Comparison of ENCODE assay signal across 25 cellular contexts in genomic region chr12:94418517-94418916, GRCh38.
"Had no signal": no experiment of that assay in that cellular context is flagged by ENCODE, and none has a peak within 500 bp of the region (broad histone marks: within the 10 kb centered on the region; RNA-seq: fewer than 3 reads in every experiment).

No MANE protein-coding gene starts in this region.

- H3K4me1 Mint-ChIP-seq: activated CD4-positive, alpha-beta T cell treated with anti-CD3 and anti-CD28 coated beads for 36 hours; activated T-helper 17 cell treated with anti-CD3 and anti-CD28 coated beads, Interleukin-2, amount 50 U/mL, for 72 hours had no signal

- H3K4me3 Mint-ChIP-seq: activated B cell treated with CpG ODN at 0.5 μM for 24 hours; activated CD4-positive, alpha-beta T cell treated with anti-CD3 and anti-CD28 coated beads for 36 hours; activated T-cell treated with anti-CD3 and anti-CD28 coated beads, Interleukin-2, amount 50 U/mL, for 24 hours; activated T-helper 17 cell treated with anti-CD3 and anti-CD28 coated beads, Interleukin-2, amount 50 U/mL, for 72 hours; endodermal cell; naive thymus-derived CD8-positive, alpha-beta T cell; neural progenitor cell; T-helper 1 cell treated with Interleukin-12 subunit alpha and Interleukin-12 subunit beta and Interleukin-4 antibody, amounts not matched to agents 30 μg/mL and 1 μg/mL, for 36 hours; type B pancreatic cell had no signal

- DNase-seq: activated B cell treated with CpG ODN at 0.5 μM for 24 hours; activated CD4-positive, alpha-beta T cell treated with anti-CD3 and anti-CD28 coated beads for 36 hours; activated CD4-positive, alpha-beta T cell treated with anti-CD3 and anti-CD28 coated beads, Interleukin-2, amount 50 U/mL, for 4 hours; activated CD8-positive, alpha-beta memory T cell treated with anti-CD3 and anti-CD28 coated beads for 24 hours; activated CD8-positive, alpha-beta memory T cell treated with anti-CD3 and anti-CD28 coated beads, Interleukin-2, amount 50 U/mL, for 4 hours; activated T-cell treated with anti-CD3 and anti-CD28 coated beads, Interleukin-2, amount 50 U/mL, for 24 hours; adrenal gland; cerebellar nuclear complex; cortex of kidney; endodermal cell; glutamatergic neuron; hippocampal formation; left ventricle myocardium inferior; naive thymus-derived CD8-positive, alpha-beta T cell; posterior cingulate gyrus; stimulated activated CD4-positive, alpha-beta T cell treated with anti-CD3 and anti-CD28 coated beads, Interleukin-4, amount 100 ng/mL, for 1 hour; stimulated activated naive CD4-positive, alpha-beta T cell; T1000; testis had no signal

- H3K4me3 ChIP-seq: adrenal gland, left ventricle myocardium inferior, neural progenitor cell, testis had no signal

- FAIRE-seq: bronchial epithelial cell had no signal

- H3K27me3 Mint-ChIP-seq: activated B cell treated with CpG ODN at 0.5 μM for 24 hours; activated CD4-positive, alpha-beta T cell treated with anti-CD3 and anti-CD28 coated beads for 36 hours; activated T-cell treated with anti-CD3 and anti-CD28 coated beads, Interleukin-2, amount 50 U/mL, for 24 hours; activated T-helper 17 cell treated with anti-CD3 and anti-CD28 coated beads, Interleukin-2, amount 50 U/mL, for 72 hours; naive thymus-derived CD8-positive, alpha-beta T cell; type B pancreatic cell had no signal

- H3K27ac Mint-ChIP-seq: activated B cell treated with CpG ODN at 0.5 μM for 24 hours; activated CD4-positive, alpha-beta T cell treated with anti-CD3 and anti-CD28 coated beads for 36 hours; activated naive CD4-positive, alpha-beta T cell treated with anti-CD3 and anti-CD28 coated beads, Interleukin-2, amount 50 U/mL, for 72 hours; activated T-cell treated with anti-CD3 and anti-CD28 coated beads, Interleukin-2, amount 50 U/mL, for 24 hours; activated T-helper 17 cell treated with anti-CD3 and anti-CD28 coated beads, Interleukin-2, amount 50 U/mL, for 72 hours; endodermal cell; neural progenitor cell; T-helper 1 cell treated with Interleukin-12 subunit alpha and Interleukin-12 subunit beta and Interleukin-4 antibody, amounts not matched to agents 30 μg/mL and 1 μg/mL, for 36 hours; type B pancreatic cell had no signal
